In the genomic region with DNA sequence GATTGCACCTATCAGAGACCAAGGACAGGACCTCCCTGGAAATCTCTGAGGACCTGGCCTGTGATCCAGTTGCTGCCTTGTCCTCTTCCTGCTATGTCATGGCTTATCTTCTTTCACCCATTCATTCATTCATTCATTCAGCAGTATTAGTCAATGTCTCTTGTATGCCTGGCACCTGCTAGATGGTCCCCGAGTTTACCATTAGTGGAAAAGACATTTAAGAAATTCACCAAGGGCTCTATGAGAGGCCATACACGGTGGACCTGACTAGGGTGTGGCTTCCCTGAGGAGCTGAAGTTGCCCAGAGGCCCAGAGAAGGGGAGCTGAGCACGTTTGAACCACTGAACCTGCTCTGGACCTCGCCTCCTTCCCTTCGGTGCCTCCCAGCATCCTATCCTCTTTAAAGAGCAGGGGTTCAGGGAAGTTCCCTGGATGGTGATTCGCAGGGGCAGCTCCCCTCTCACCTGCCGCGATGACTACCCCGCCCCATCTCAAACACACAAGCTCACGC, we compare ENCODE assay signal across 8 cellular contexts. TPM values are rescaled to one million over a fixed set of nuclear protein-coding genes. Genes with fewer than 3 reads are reported as not detected.
DNase-seq lines count a peak whose midpoint lies in the region; ATAC-seq and TF ChIP-seq lines count a peak whose summit lies in the region.

No MANE protein-coding gene starts in this region.

- H3K18ac ChIP-seq in trophoblast cell (ENCODE audit: low read length): peak overlapping the region; percentile 64

- WGBS in esophagus muscularis mucosa: 21% methylated on average over 10 of the region's 10 CpGs
- no CpG with 5 or more reads among the region's 10 CpGs for WGBS in trophoblast cell (ENCODE audit: extremely low coverage, insufficient coverage, insufficient read length)

- H3K23ac ChIP-seq in trophoblast cell (ENCODE audit: low read length): no peak overlapping the region

- intact Hi-C loops in esophagus muscularis mucosa (cut with DNase I): no loop called here

- H3K27ac ChIP-seq in esophagus muscularis mucosa (replicated peaks in 1 of 4): peak overlapping the region; percentile 93 to 97 (median 95)
- peak overlapping the region; percentile 36 for H3K27ac ChIP-seq in trophoblast cell (ENCODE audit: low read depth, low read length)

- peaks cover 10% of the 10 kb centered on the region; the same call in 1 of the 2 replicates for H3K4me1 ChIP-seq in ES-I3 (ENCODE audit: insufficient read depth, low read length)
- H3K4me1 ChIP-seq in esophagus muscularis mucosa: peaks cover 17 to 56% (median 43%) of the 10 kb centered on the region in 4 donors
- H3K4me1 ChIP-seq in trophoblast cell (ENCODE audit: control insufficient read depth in 1 of 2, insufficient read depth in 2 of 2, low read length in 2 of 2): peaks cover 9 to 13% of the 10 kb centered on the region in 2 experiments

- peak overlapping the region; percentile 17 for H2AK5ac ChIP-seq in trophoblast cell (ENCODE audit: low read length)

- H3K4ac ChIP-seq in trophoblast cell (ENCODE audit: low read depth, low read length): no peak overlapping the region

- H2BK120ac ChIP-seq in trophoblast cell (ENCODE audit: insufficient read depth, low read length, poor library complexity): peak overlapping the region; percentile 18

- DNase-seq in RPMI8226 (peak; percentile 16), esophagus muscularis mucosa (ENCODE audit: extremely low spot score) (no peak), trophoblast cell (peak; percentile 12 to 36), NCI-H1694 treated with DMSO at 0.1 percent for 48 hours (lab: John Stamatoyannopoulos, UW) (no peak)

- H3K36me3 ChIP-seq in ES-I3 (ENCODE audit: insufficient read depth, low read length) (peaks cover 12% of the 10 kb centered on the region), esophagus muscularis mucosa (peaks cover 0 to 24% (median 22%) of the 10 kb centered on the region in 4 donors), trophoblast cell (ENCODE audit: control insufficient read depth in 1 of 2, insufficient read depth in 2 of 2, low read length in 2 of 2) (peaks cover 19 to 21% of the 10 kb centered on the region in 2 experiments)

- TF ChIP-seq EP300 in esophagus muscularis mucosa (IDR thresholded peaks at IDR 0.05): no peak

- no peak for TF ChIP-seq CTCF in esophagus muscularis mucosa (IDR thresholded peaks at IDR 0.05)

- H3K4me2 ChIP-seq in trophoblast cell (ENCODE audit: low read length): peak overlapping the region; percentile 76

- H4K91ac ChIP-seq in trophoblast cell (ENCODE audit: low read depth, low read length): peak overlapping the region; percentile 65

- H3K79me2 ChIP-seq in trophoblast cell (ENCODE audit: control insufficient read depth, insufficient read depth, low read length, poor library complexity): peaks cover 9% of the 10 kb centered on the region

- peak overlapping the region; percentile 21 for H2AFZ ChIP-seq in trophoblast cell (ENCODE audit: insufficient read depth, low read length, poor library complexity)

- peaks cover 13% of the 10 kb centered on the region for H3K79me1 ChIP-seq in trophoblast cell (ENCODE audit: low read length)

- ATAC-seq in HG03025 (IDR thresholded peaks at IDR 0.05; ENCODE audit: low FRiP score, unreplicated experiment) (no peak), GM18861 (IDR thresholded peaks at IDR 0.05; ENCODE audit: unreplicated experiment) (no peak), HG03108 (IDR thresholded peaks at IDR 0.05; ENCODE audit: unreplicated experiment) (no peak)

- H2BK12ac ChIP-seq in trophoblast cell (ENCODE audit: low read length): no peak overlapping the region

- peak overlapping the region; percentile 29 for H3K14ac ChIP-seq in trophoblast cell (ENCODE audit: low read length)

- H3K9ac ChIP-seq in ES-I3 (ENCODE audit: low read depth, low read length): peak overlapping the region; percentile 80
- H3K9ac ChIP-seq in trophoblast cell (ENCODE audit: low read length): peak overlapping the region; percentile 19

- peak overlapping the region; percentile 91 for H4K8ac ChIP-seq in trophoblast cell (ENCODE audit: low read depth, low read length)

- no peaks in the 10 kb centered on the region for H3K27me3 ChIP-seq in esophagus muscularis mucosa
- no peaks in the 10 kb centered on the region for H3K27me3 ChIP-seq in trophoblast cell (ENCODE audit: insufficient read depth, low read length)

- H4K12ac ChIP-seq in trophoblast cell (ENCODE audit: low read depth, low read length): peak overlapping the region; percentile 60

- TF ChIP-seq POLR2A in esophagus muscularis mucosa (IDR thresholded peaks at IDR 0.05; ENCODE audit: low read depth): no peak

- peak overlapping the region; percentile 71 to 77 (median 74) for H3K4me3 ChIP-seq in esophagus muscularis mucosa
- peak overlapping the region; percentile 84 for H3K4me3 ChIP-seq in trophoblast cell (ENCODE audit: low read depth, low read length)

- peaks cover 9% of the 10 kb centered on the region; the same call in 1 of the 2 replicates for H3K9me3 ChIP-seq in ES-I3 (ENCODE audit: control insufficient read depth, insufficient read depth, low read length)
- H3K9me3 ChIP-seq in esophagus muscularis mucosa: no peaks in the 10 kb centered on the region
- peaks cover 6% of the 10 kb centered on the region for H3K9me3 ChIP-seq in trophoblast cell (ENCODE audit: insufficient read depth, low read depth, low read length)

- peak overlapping the region; percentile 23 for H2BK5ac ChIP-seq in trophoblast cell (ENCODE audit: low read depth, low read length, poor library complexity)

RNA-seq across cellular contexts. Expression of a gene that starts 0.7 kb away (rescaled TPM):
- 100 to 1,000 TPM; 158 to 372 (median 263) TPM for total RNA-seq in esophagus muscularis mucosa
- 949 and 965 TPM in 2 replicates for polyA plus RNA-seq in trophoblast cell (2013)

RNA-seq across cellular contexts. Expression of a gene that starts 35.8 kb away (rescaled TPM):
- 10 to 100 TPM; 11.6 to 17.4 (median 15.3) TPM for total RNA-seq in esophagus muscularis mucosa
- 13.0 and 13.3 TPM in 2 replicates for polyA plus RNA-seq in trophoblast cell (2013)

RNA-seq across cellular contexts. Expression of a gene that starts 54.7 kb away (rescaled TPM):
- not detected for total RNA-seq in esophagus muscularis mucosa
- polyA plus RNA-seq in trophoblast cell (2013): 1.1 and 1.7 TPM in 2 replicates

Comparison
In these comparisons a context has a peak if more than half of its experiments do, and no peak if none do; other contexts are left out.
1. DNase-seq: peak in RPMI8226 (single experiment) and trophoblast cell (2 of 2); none in esophagus muscularis mucosa (single experiment) and NCI-H1694 treated with DMSO at 0.1 percent for 48 hours (single experiment).